In the genomic region with DNA sequence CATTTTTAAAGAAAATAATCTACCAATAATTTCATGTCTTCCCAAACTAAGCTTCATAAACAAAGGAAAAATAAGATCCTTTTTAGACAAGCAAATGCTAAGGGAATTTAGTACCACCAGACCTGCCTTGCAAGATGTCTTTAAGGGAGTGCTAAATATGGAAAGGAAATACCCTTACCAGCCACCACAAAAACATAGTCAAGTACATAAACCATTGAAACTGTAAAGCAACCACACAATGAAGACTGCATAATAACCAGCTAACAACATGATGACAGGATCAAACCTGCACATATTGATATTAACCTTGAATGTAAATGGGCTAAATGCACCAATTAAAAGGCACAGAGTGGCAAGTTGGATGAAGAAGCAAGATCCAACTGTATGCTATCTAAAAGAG, we compare ENCODE assay signal across 9 cellular contexts.
"Had no signal": no experiment of that assay in that cellular context is flagged by ENCODE, and none has a peak within 500 bp of the region (broad histone marks: within the 10 kb centered on the region; RNA-seq: fewer than 3 reads in every experiment).

No MANE protein-coding gene starts in this region.

- H3K9ac ChIP-seq: GM23248 had no signal

- H3K27ac ChIP-seq: GM23248, HL-60 had no signal

- DNase-seq: GM23248, GOT3, H7, HFFc6, KBM-7 had no signal

- H2AFZ ChIP-seq: GM23248 had no signal

- H3K36me3 ChIP-seq: HAP-1 had no signal

- H3K4me3 ChIP-seq: GM23248, HAP-1 had no signal

- FAIRE-seq: HepG2 had no signal

- ATAC-seq: HCT116, HepG2 had no signal

- H3K9me3 ChIP-seq: HAP-1 had no signal

- H3K4me1 ChIP-seq: HAP-1 had no signal
